In genomic region chr15:67103432-67103831, GRCh38 we compare ENCODE assay signal across 11 cellular contexts. TPM values are rescaled to one million over a fixed set of nuclear protein-coding genes. Genes with fewer than 3 reads are reported as not detected.
A peak's percentile ranks its signal among the peaks of the same experiment; 100 is the strongest.
DNase-seq lines count a peak whose midpoint lies in the region; ATAC-seq and TF ChIP-seq lines count a peak whose summit lies in the region.
"Had no signal": no experiment of that assay in that cellular context is flagged by ENCODE, and none has a peak within 500 bp of the region (broad histone marks: within the 10 kb centered on the region; RNA-seq: fewer than 3 reads in every experiment).

No MANE protein-coding gene starts in this region.

- CTCF ChIA-PET in Panc1 (lab: Charles Lee), result no interaction called here

- TF ChIP-seq CTCF in Panc1 (IDR thresholded peaks at IDR 0.05) (no peak), esophagus squamous epithelium (IDR thresholded peaks at IDR 0.05) (no peak), stomach (IDR thresholded peaks at IDR 0.05) (no peak)

- TF ChIP-seq EP300 in stomach (IDR thresholded peaks at IDR 0.05), result no peak

- no peaks in the 10 kb centered on the region for H3K27me3 Mint-ChIP-seq in activated T-cell treated with anti-CD3 and anti-CD28 coated beads, Interleukin-2, amount 50 U/mL, for 24 hours

- no peaks in the 10 kb centered on the region for H3K9me3 ChIP-seq in Panc1 (ENCODE audit: control insufficient read depth, insufficient read depth, low read depth, low read length)
- no peaks in the 10 kb centered on the region for H3K9me3 ChIP-seq in esophagus squamous epithelium
- H3K9me3 ChIP-seq in stomach, result no peaks in the 10 kb centered on the region
- H3K9me3 ChIP-seq: tibial artery had no signal

- no TSS peak for BruUV-seq in Panc1 (replicated peaks; lab: Mats Ljungman, UMichigan)

- H3K36me3 Mint-ChIP-seq in activated T-cell treated with anti-CD3 and anti-CD28 coated beads, Interleukin-2, amount 50 U/mL, for 24 hours (ENCODE audit: low read depth), result peaks cover 27% of the 10 kb centered on the region

- H3K4me1 Mint-ChIP-seq in activated T-cell treated with anti-CD3 and anti-CD28 coated beads, Interleukin-2, amount 50 U/mL, for 24 hours (ENCODE audit: low read depth), result peaks cover 22% of the 10 kb centered on the region

- no peak overlapping the region for H3K27ac Mint-ChIP-seq in activated T-cell treated with anti-CD3 and anti-CD28 coated beads, Interleukin-2, amount 50 U/mL, for 24 hours

- peak overlapping the region; percentile 60 for H3K4me3 Mint-ChIP-seq in activated T-cell treated with anti-CD3 and anti-CD28 coated beads, Interleukin-2, amount 50 U/mL, for 24 hours

- DNase-seq in activated T-cell treated with anti-CD3 and anti-CD28 coated beads, Interleukin-2, amount 50 U/mL, for 24 hours, result no peak
- DNase-seq in activated T-cell treated with anti-CD3 and anti-CD28 coated beads for 4 hours (no peak), Panc1 (ENCODE audit: low read depth, low spot score) (no peak), esophagus squamous epithelium (lab: John Stamatoyannopoulos, UW) (no peak), stomach (no peak), NCI-H510A treated with DMSO at 0.1 percent for 48 hours (lab: John Stamatoyannopoulos, UW) (no peak), middle frontal gyrus (ENCODE audit: extremely low spot score, low spot score) (no peak)
- DNase-seq: EL, tibial artery had no signal

- no peak overlapping the region; a peak in 1 of 4 replicates for H3K4me3 ChIP-seq in Panc1 (ENCODE audit: low read depth in 2 of 2, low read length in 2 of 2)
- H3K4me3 ChIP-seq in esophagus squamous epithelium, result no peak overlapping the region
- H3K4me3 ChIP-seq in stomach, result no peak overlapping the region
- H3K4me3 ChIP-seq: tibial artery had no signal

- H3K36me3 ChIP-seq in Panc1 (ENCODE audit: control insufficient read depth, insufficient read depth, low read length), result no peaks in the 10 kb centered on the region; the same call in 1 of the 2 replicates
- H3K36me3 ChIP-seq in esophagus squamous epithelium, result no peaks in the 10 kb centered on the region
- no peaks in the 10 kb centered on the region for H3K36me3 ChIP-seq in stomach
- H3K36me3 ChIP-seq: tibial artery had no signal

- no peaks in the 10 kb centered on the region for H3K9me3 Mint-ChIP-seq in activated T-cell treated with anti-CD3 and anti-CD28 coated beads, Interleukin-2, amount 50 U/mL, for 24 hours

- TF ChIP-seq POLR2A in esophagus squamous epithelium (IDR thresholded peaks at IDR 0.05), result no peak
- TF ChIP-seq POLR2A in stomach (IDR thresholded peaks at IDR 0.05), result no peak

- peaks cover 100% of the 10 kb centered on the region for H3K4me1 ChIP-seq in Panc1 (ENCODE audit: control insufficient read depth, insufficient read depth, low read length)
- peaks cover 80 to 100% (median 86%) of the 10 kb centered on the region in 3 donors for H3K4me1 ChIP-seq in esophagus squamous epithelium
- H3K4me1 ChIP-seq in stomach, result peaks cover 78 to 100% (median 95%) of the 10 kb centered on the region in 4 donors

- ATAC-seq in Panc1, result no peak
- no peak for ATAC-seq in GM19035 (IDR thresholded peaks at IDR 0.05; ENCODE audit: unreplicated experiment)

- intact Hi-C loops in Panc1 (cut with micrococcal nuclease; ENCODE audit: unreplicated experiment) (no loop called here), esophagus squamous epithelium (cut with DNase I) (no loop called here), stomach (cut with DNase I; ENCODE audit: low total_unique reads) (no loop called here)

- H3K27ac ChIP-seq in Panc1 (ENCODE audit: low read length) (peak overlapping the region; percentile 100), esophagus squamous epithelium (peak overlapping the region; percentile 90 to 96 (median 94)), stomach (peak overlapping the region in 4 of 5 donors; percentile 77 to 88 (median 84))
- H3K27ac ChIP-seq: epithelial cell of prostate, tibial artery had no signal

- in situ Hi-C loops in Panc1 (cut with HindIII; ENCODE audit: low pct_unique_long_range_greater_than_20kb, low sequenced_read_pairs), result no loop called here

- POLR2A ChIA-PET in Panc1 (lab: Charles Lee), result no interaction called here

- WGBS in esophagus squamous epithelium, 2 donors, result 74 to 78% methylated on average over 3 to 5 of the region's 6 CpGs
- WGBS in stomach, 5 donors, result 72 to 83% (median 79%) methylated on average over 5 to 6 of the region's 6 CpGs

- no peaks in the 10 kb centered on the region for H3K27me3 ChIP-seq in Panc1 (ENCODE audit: control insufficient read depth, insufficient read depth, low read length)
- H3K27me3 ChIP-seq in esophagus squamous epithelium, result no peaks in the 10 kb centered on the region
- H3K27me3 ChIP-seq in stomach, result no peaks in the 10 kb centered on the region
- H3K27me3 ChIP-seq: tibial artery had no signal

RNA-seq across cellular contexts. Expression of gene SMAD3, which starts 38.0 kb away (rescaled TPM):
- 394 TPM for total RNA-seq in Panc1 (2021; ENCODE audit: unreplicated experiment)
- 255 TPM for polyA plus RNA-seq in Panc1 (2012; ENCODE audit: insufficient read length)
- 100 to 1,000 TPM in 2 of 4 donors, 10 to 100 TPM in 2; 70.8 to 134 (median 105) TPM for total RNA-seq in esophagus squamous epithelium
- 100 to 1,000 TPM in 1 of 5 donors, 10 to 100 TPM in 4; 22.8 to 103 (median 48.1) TPM for total RNA-seq in stomach
- 10 to 100 TPM in 2 of 3 donors, 1 to 10 TPM in 1; 6.8 to 18.2 (median 10.7) TPM for polyA plus RNA-seq in stomach
